ENCODE assay signal across 31 cellular contexts in the genomic region with DNA sequence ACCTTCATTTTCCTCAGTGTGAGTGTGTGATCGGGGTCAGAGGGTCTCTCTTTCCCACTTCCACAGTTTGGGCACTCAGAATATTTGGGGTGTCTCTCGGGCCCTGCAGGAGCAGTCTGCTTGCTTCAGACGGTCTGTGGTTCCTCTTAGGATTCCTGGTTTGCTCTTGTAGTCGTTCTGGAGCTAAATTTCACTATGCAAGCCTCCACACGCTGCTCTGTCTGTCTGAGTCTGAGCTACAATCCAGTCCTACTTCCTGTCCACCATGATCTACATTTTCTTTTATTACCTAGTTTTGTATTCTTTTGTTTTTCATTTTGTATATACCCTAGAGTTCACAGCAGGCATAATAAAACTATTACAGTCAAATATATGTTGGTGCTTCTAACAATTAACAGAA.
"Had no signal": no experiment of that assay in that cellular context is flagged by ENCODE, and none has a peak within 500 bp of the region (broad histone marks: within the 10 kb centered on the region; RNA-seq: fewer than 3 reads in every experiment).

No MANE protein-coding gene starts in this region.

- H3K27ac Mint-ChIP-seq: activated CD4-positive, alpha-beta memory T cell treated with anti-CD3 and anti-CD28 coated beads, Interleukin-2, amount 10 ng/mL, durations not matched to agents 7 days and 5 days; activated CD8-positive, alpha-beta memory T cell treated with anti-CD3 and anti-CD28 coated beads, Interleukin-2, amount 10 ng/mL, durations not matched to agents 7 days and 5 days; activated naive CD4-positive, alpha-beta T cell treated with anti-CD3 and anti-CD28 coated beads, Interleukin-2, amount 10 ng/mL, durations not matched to agents 7 days and 5 days; activated naive CD8-positive, alpha-beta T cell; activated naive CD8-positive, alpha-beta T cell treated with anti-CD3 and anti-CD28 coated beads, Interleukin-2, amount 50 U/mL, for 24 hours; brain had no signal

- H3K36me3 Mint-ChIP-seq: activated CD8-positive, alpha-beta memory T cell treated with anti-CD3 and anti-CD28 coated beads, Interleukin-2, amount 10 ng/mL, durations not matched to agents 7 days and 5 days; activated naive CD4-positive, alpha-beta T cell treated with anti-CD3 and anti-CD28 coated beads, Interleukin-2, amount 10 ng/mL, durations not matched to agents 7 days and 5 days; activated naive CD8-positive, alpha-beta T cell; brain had no signal

- H3K27me3 Mint-ChIP-seq: activated CD4-positive, alpha-beta memory T cell treated with anti-CD3 and anti-CD28 coated beads, Interleukin-2, amount 10 ng/mL, durations not matched to agents 7 days and 5 days; activated CD8-positive, alpha-beta memory T cell treated with anti-CD3 and anti-CD28 coated beads, Interleukin-2, amount 10 ng/mL, durations not matched to agents 7 days and 5 days; activated naive CD4-positive, alpha-beta T cell treated with anti-CD3 and anti-CD28 coated beads, Interleukin-2, amount 10 ng/mL, durations not matched to agents 7 days and 5 days; activated naive CD8-positive, alpha-beta T cell; activated naive CD8-positive, alpha-beta T cell treated with anti-CD3 and anti-CD28 coated beads, Interleukin-2, amount 50 U/mL, for 24 hours; central memory CD8-positive, alpha-beta T cell had no signal

- H3K4me1 Mint-ChIP-seq: activated CD4-positive, alpha-beta memory T cell treated with anti-CD3 and anti-CD28 coated beads, Interleukin-2, amount 10 ng/mL, durations not matched to agents 7 days and 5 days; activated CD8-positive, alpha-beta memory T cell treated with anti-CD3 and anti-CD28 coated beads, Interleukin-2, amount 10 ng/mL, durations not matched to agents 7 days and 5 days; activated naive CD4-positive, alpha-beta T cell treated with anti-CD3 and anti-CD28 coated beads, Interleukin-2, amount 10 ng/mL, durations not matched to agents 7 days and 5 days; activated naive CD8-positive, alpha-beta T cell treated with anti-CD3 and anti-CD28 coated beads, Interleukin-2, amount 50 U/mL, for 24 hours; brain; central memory CD8-positive, alpha-beta T cell had no signal

- DNase-seq: activated CD4-positive, alpha-beta memory T cell treated with anti-CD3 and anti-CD28 coated beads, Interleukin-2, amount 10 ng/mL, durations not matched to agents 7 days and 5 days; activated CD4-positive, alpha-beta T cell treated with anti-CD3 and anti-CD28 coated beads for 1 hour; activated CD4-positive, alpha-beta T cell treated with anti-CD3 and anti-CD28 coated beads for 48 hours; activated CD4-positive, CD25-positive, alpha-beta regulatory T cell; activated CD8-positive, alpha-beta memory T cell treated with anti-CD3 and anti-CD28 coated beads for 24 hours; activated CD8-positive, alpha-beta memory T cell treated with anti-CD3 and anti-CD28 coated beads, Interleukin-2, amount 10 ng/mL, durations not matched to agents 7 days and 5 days; activated CD8-positive, alpha-beta memory T cell treated with anti-CD3 and anti-CD28 coated beads, Interleukin-2, amount 50 U/mL, for 48 hours; activated effector memory CD4-positive, alpha-beta T cell treated with Interleukin-2 at 50 U/mL for 16 hours; activated naive CD4-positive, alpha-beta T cell treated with anti-CD3 and anti-CD28 coated beads, Interleukin-2, amount 10 ng/mL, durations not matched to agents 7 days and 5 days; activated naive CD8-positive, alpha-beta T cell treated with anti-CD3 and anti-CD28 coated beads, Interleukin-2, amount 50 U/mL, for 24 hours; activated T-cell treated with anti-CD3 and anti-CD28 coated beads, Interleukin-2, amount 50 U/mL, for 48 hours; anterior cingulate cortex; NCI-H1092 treated with DMSO at 0.1 percent for 48 hours; NCI-H1417 treated with DMSO at 0.1 percent for 48 hours; NCI-H1930; NCI-H2081 treated with DMSO at 0.1 percent for 48 hours; NCI-H226; NCI-H446 treated with DMSO at 0.1 percent for 48 hours; NCI-H524; NCI-H69; NCI-H82; NK-92 treated with Interleukin-12 subunit alpha and Interleukin-12 subunit beta, amount 100 ng/mL, for 24 hours; PC-3; Right ventricle myocardium superior; T1000; WERI-Rb-1 had no signal

- ATAC-seq: activated CD8-positive, alpha-beta memory T cell treated with anti-CD3 and anti-CD28 coated beads, Interleukin-2, amount 10 ng/mL, durations not matched to agents 7 days and 5 days; activated naive CD8-positive, alpha-beta T cell treated with anti-CD3 and anti-CD28 coated beads, Interleukin-2, amount 50 U/mL, for 24 hours; PC-3 had no signal

- H3K27ac ChIP-seq: cardiac muscle cell, RWPE1, WERI-Rb-1 had no signal

- H3K4me3 ChIP-seq: cardiac muscle cell had no signal

- H3K4me3 Mint-ChIP-seq: activated CD4-positive, alpha-beta memory T cell treated with anti-CD3 and anti-CD28 coated beads, Interleukin-2, amount 10 ng/mL, durations not matched to agents 7 days and 5 days; activated CD8-positive, alpha-beta memory T cell treated with anti-CD3 and anti-CD28 coated beads, Interleukin-2, amount 10 ng/mL, durations not matched to agents 7 days and 5 days; activated naive CD4-positive, alpha-beta T cell treated with anti-CD3 and anti-CD28 coated beads, Interleukin-2, amount 10 ng/mL, durations not matched to agents 7 days and 5 days; activated naive CD8-positive, alpha-beta T cell; activated naive CD8-positive, alpha-beta T cell treated with anti-CD3 and anti-CD28 coated beads, Interleukin-2, amount 50 U/mL, for 24 hours; brain; central memory CD8-positive, alpha-beta T cell had no signal

- H3K36me3 ChIP-seq: cardiac muscle cell, WERI-Rb-1 had no signal

- H3K27me3 ChIP-seq: cardiac muscle cell had no signal
